Comparison of ENCODE assay signal across 1 cellular context in genomic region chr16:74999683-75000480, GRCh38.
TF ChIP-seq lines count a peak whose summit lies in the region.

No MANE protein-coding gene starts in this region.

TF ChIP-seq in K562, 482 proteins besides CTCF, POLR2A, EP300 and RAD21 (continued from another document and continues in another):
- TF ChIP-seq ZNF175 (CRISPR knock-in tag; IDR thresholded peaks at IDR 0.05; ENCODE audit: low read depth): no peak
- no peak for TF ChIP-seq THRB (CRISPR knock-in tag; conservative IDR thresholded peaks at IDR 0.05)
- TF ChIP-seq MXD1 (CRISPR knock-in tag; IDR thresholded peaks at IDR 0.05; ENCODE audit: borderline replicate concordance, poor library complexity, severe bottlenecking): no peak
- peak; percentile 89 for TF ChIP-seq ZEB2 (IDR thresholded peaks at IDR 0.05)
- TF ChIP-seq ZNF511 (CRISPR knock-in tag; IDR thresholded peaks at IDR 0.05): no peak
- TF ChIP-seq TFAP4 (CRISPR knock-in tag; IDR thresholded peaks at IDR 0.05; ENCODE audit: borderline replicate concordance): 0 out of 2 replicates have a peak, but pooled peaks have one; percentile 14
- no peak for TF ChIP-seq ZNF133 (CRISPR knock-in tag; IDR thresholded peaks at IDR 0.05)
- no peak for TF ChIP-seq MYBL2 (IDR thresholded peaks at IDR 0.05; ENCODE audit: low read depth)
- no peak for TF ChIP-seq MYBL2 (CRISPR knock-in tag; IDR thresholded peaks at IDR 0.05; ENCODE audit: borderline replicate concordance)
- no peak for TF ChIP-seq HOXB6 (CRISPR knock-in tag; IDR thresholded peaks at IDR 0.05; ENCODE audit: borderline replicate concordance)
- no peak for TF ChIP-seq NFYB (IDR thresholded peaks at IDR 0.05; ENCODE audit: extremely low read depth, insufficient read length)
- TF ChIP-seq ZNF79 (CRISPR knock-in tag; IDR thresholded peaks at IDR 0.05; ENCODE audit: low read depth): no peak
- TF ChIP-seq GABPB1 (CRISPR knock-in tag; IDR thresholded peaks at IDR 0.05): no peak
- TF ChIP-seq TSC22D4 (tag; IDR thresholded peaks at IDR 0.05): no peak
- TF ChIP-seq CHD1 (IDR thresholded peaks at IDR 0.05; ENCODE audit: low read length): peak; percentile 44
- TF ChIP-seq ZNF134 (CRISPR knock-in tag; conservative IDR thresholded peaks at IDR 0.05): no peak
- TF ChIP-seq ZBTB7A (IDR thresholded peaks at IDR 0.05; ENCODE audit: borderline replicate concordance, control insufficient read depth, low read depth, low read length): peak; percentile 89
- no peak for TF ChIP-seq RFX7 (CRISPR knock-in tag; IDR thresholded peaks at IDR 0.05)
- TF ChIP-seq ZBTB2 (IDR thresholded peaks at IDR 0.05): no peak
- no peak for TF ChIP-seq KDM2B (CRISPR knock-in tag; IDR thresholded peaks at IDR 0.05)
- no peak for TF ChIP-seq HINFP (tag; conservative IDR thresholded peaks at IDR 0.05; ENCODE audit: low read depth)
- peak; percentile 90 for TF ChIP-seq RFX1 (IDR thresholded peaks at IDR 0.05)
- no peak for TF ChIP-seq ZNF23 (CRISPR knock-in tag; IDR thresholded peaks at IDR 0.05)
- no peak for TF ChIP-seq TAF7 (tag; IDR thresholded peaks at IDR 0.05)
- TF ChIP-seq KDM1A (IDR thresholded peaks at IDR 0.05): peak; percentile 69 to 87
- no peak for TF ChIP-seq SIX5 (IDR thresholded peaks at IDR 0.05; ENCODE audit: borderline replicate concordance in 1 of 2, insufficient read depth in 1 of 2, low read depth in 1 of 2, low read length in 2 of 2)
- TF ChIP-seq RBM15 (IDR thresholded peaks at IDR 0.05; ENCODE audit: insufficient read depth, low read length): no peak
- TF ChIP-seq CTBP1 (IDR thresholded peaks at IDR 0.05; ENCODE audit: borderline replicate concordance): peak; percentile 98
- no peak for TF ChIP-seq ZNF561 (CRISPR knock-in tag; conservative IDR thresholded peaks at IDR 0.05)
- TF ChIP-seq JUNB (CRISPR knock-in tag; conservative IDR thresholded peaks at IDR 0.05): no peak
- no peak for TF ChIP-seq ZFPM2 (CRISPR knock-in tag; IDR thresholded peaks at IDR 0.05)
- TF ChIP-seq HNRNPL (IDR thresholded peaks at IDR 0.05; ENCODE audit: low read depth, low read length): peak; percentile 81; the same call in 1 of the 2 replicates
- TF ChIP-seq ZBTB9 (CRISPR knock-in tag; IDR thresholded peaks at IDR 0.05): no peak
- TF ChIP-seq HDAC2 (IDR thresholded peaks at IDR 0.05): peak; percentile 42; the same call in 1 of the 2 replicates
- TF ChIP-seq CREM (IDR thresholded peaks at IDR 0.05; ENCODE audit: low read depth): no peak
- TF ChIP-seq ZNF232 (CRISPR knock-in tag; IDR thresholded peaks at IDR 0.05): no peak
- no peak for TF ChIP-seq ATF7 (IDR thresholded peaks at IDR 0.05)
- no peak for TF ChIP-seq TEAD2 (tag; IDR thresholded peaks at IDR 0.05)
- no peak; the same call in 1 of the 2 replicates for TF ChIP-seq ETV5 (CRISPR knock-in tag; IDR thresholded peaks at IDR 0.05; ENCODE audit: low read depth)
- TF ChIP-seq ZNF766 (CRISPR knock-in tag; conservative IDR thresholded peaks at IDR 0.05): no peak
- TF ChIP-seq RUNX1 (IDR thresholded peaks at IDR 0.05; ENCODE audit: low read depth): no peak
- no peak for TF ChIP-seq ZBTB33 (CRISPR knock-in tag; IDR thresholded peaks at IDR 0.05)
- no peak for TF ChIP-seq PHF8 (IDR thresholded peaks at IDR 0.05; ENCODE audit: borderline replicate concordance, low read length)
- TF ChIP-seq HMG20A (CRISPR knock-in tag; conservative IDR thresholded peaks at IDR 0.05): no peak
- no peak for TF ChIP-seq TAF15 (IDR thresholded peaks at IDR 0.05; ENCODE audit: low read depth, low read length)
- no peak for TF ChIP-seq IRF2 (CRISPR knock-in tag; IDR thresholded peaks at IDR 0.05)
- TF ChIP-seq HMGN3 (IDR thresholded peaks at IDR 0.05; ENCODE audit: borderline replicate concordance, extremely low read depth, insufficient read length, low read depth, low read length): peak; percentile 33
- TF ChIP-seq HNRNPLL (IDR thresholded peaks at IDR 0.05; ENCODE audit: low read depth, low read length, poor library complexity, severe bottlenecking): no peak
- no peak for TF ChIP-seq MTA1 (IDR thresholded peaks at IDR 0.05; ENCODE audit: borderline replicate concordance)
- TF ChIP-seq ZNF354B (CRISPR knock-in tag; IDR thresholded peaks at IDR 0.05): no peak
- TF ChIP-seq ZSCAN29 (IDR thresholded peaks at IDR 0.05): no peak
- TF ChIP-seq THAP7 (CRISPR knock-in tag; IDR thresholded peaks at IDR 0.05): no peak
- TF ChIP-seq CUX1 (CRISPR knock-in tag; IDR thresholded peaks at IDR 0.05): no peak
- no peak for TF ChIP-seq TOE1 (IDR thresholded peaks at IDR 0.05; ENCODE audit: borderline replicate concordance)
- no peak for TF ChIP-seq TOE1 (CRISPR knock-in tag; IDR thresholded peaks at IDR 0.05; ENCODE audit: borderline replicate concordance, low read depth)
- TF ChIP-seq HES1 (IDR thresholded peaks at IDR 0.05; ENCODE audit: low read depth): no peak
- no peak for TF ChIP-seq ESRRA (IDR thresholded peaks at IDR 0.05; ENCODE audit: borderline replicate concordance, low read depth)
- no peak for TF ChIP-seq FOXJ2 (tag; IDR thresholded peaks at IDR 0.05)
- TF ChIP-seq MECOM (CRISPR knock-in tag; IDR thresholded peaks at IDR 0.05): no peak
- TF ChIP-seq U2AF2 (optimal IDR thresholded peaks at IDR 0.05; ENCODE audit: low read depth, low read length): no peak
- peak; percentile 12 for TF ChIP-seq NEUROD1 (IDR thresholded peaks at IDR 0.05; ENCODE audit: borderline replicate concordance, low read depth, low read length, partially characterized antibody)
